Comparison of ENCODE assay signal across 2 cellular contexts in genomic region chr5:138849882-138850281, GRCh38.
TF ChIP-seq lines count a peak whose summit lies in the region.

No MANE protein-coding gene starts in this region.

TF ChIP-seq in GM23338, 12 proteins besides CTCF, POLR2A, EP300 and RAD21 (continued from another document):
- no peak for TF ChIP-seq ZNF462 (CRISPR knock-in tag; IDR thresholded peaks at IDR 0.05)
- no peak for TF ChIP-seq REST (IDR thresholded peaks at IDR 0.05; ENCODE audit: unreplicated experiment)
- TF ChIP-seq STAT1 (IDR thresholded peaks at IDR 0.05; ENCODE audit: unreplicated experiment): no peak
- TF ChIP-seq ETS1 (IDR thresholded peaks at IDR 0.05): no peak
- no peak for TF ChIP-seq POLR2AphosphoS5 (IDR thresholded peaks at IDR 0.05; ENCODE audit: low read depth)
- no peak for TF ChIP-seq ZNF331 (CRISPR knock-in tag; IDR thresholded peaks at IDR 0.05; ENCODE audit: low read depth)

TF ChIP-seq in K562, 482 proteins besides CTCF, POLR2A, EP300 and RAD21 (continued from another document):
- TF ChIP-seq GTF3C2 (IDR thresholded peaks at IDR 0.05; ENCODE audit: borderline replicate concordance, extremely low read depth, insufficient read length) (no peak), CEBPB (tag; IDR thresholded peaks at IDR 0.05) (0 out of 2 replicates have a peak, but pooled peaks have one; percentile 17), ZNF354B (CRISPR knock-in tag; IDR thresholded peaks at IDR 0.05) (no peak), ZNF316 (IDR thresholded peaks at IDR 0.05) (peak; percentile 90), C11orf30 (IDR thresholded peaks at IDR 0.05; ENCODE audit: low read depth) (peak; percentile 72), MAFF (IDR thresholded peaks at IDR 0.05; ENCODE audit: low read length) (peak; percentile 56; the same call in 1 of the 2 replicates), MAFK (IDR thresholded peaks at IDR 0.05; ENCODE audit: low read length) (peak; percentile 30; the same call in 1 of the 2 replicates), MAFG (tag; conservative IDR thresholded peaks at IDR 0.05) (peak; percentile 62)
TF ChIP-seq in K562: peak in this region for 6.
